In genomic region chr20:45823949-45824835, GRCh38 we compare ENCODE assay signal across 9 cellular contexts. TPM values are rescaled to one million over a fixed set of nuclear protein-coding genes. Genes with fewer than 3 reads are reported as not detected.
DNase-seq lines count a peak whose midpoint lies in the region; ATAC-seq and TF ChIP-seq lines count a peak whose summit lies in the region.
"Had no signal": no experiment of that assay in that cellular context is flagged by ENCODE, and none has a peak within 500 bp of the region (broad histone marks: within the 10 kb centered on the region; RNA-seq: fewer than 3 reads in every experiment).

No MANE protein-coding gene starts in this region.

- H3K36me3 ChIP-seq in PC-3 (ENCODE audit: low read depth, low read length), result no peaks in the 10 kb centered on the region

- no TSS peak for BruUV-seq in PC-3 (replicated peaks; lab: Mats Ljungman, UMichigan)

- H3K9me3 Mint-ChIP-seq in activated naive CD8-positive, alpha-beta T cell treated with anti-CD3 and anti-CD28 coated beads for 36 hours, result no peaks in the 10 kb centered on the region

- POLR2A ChIA-PET in PC-3 (lab: Charles Lee; ENCODE audit: unreplicated experiment), result no interaction called here

- H3K36me3 Mint-ChIP-seq in activated naive CD8-positive, alpha-beta T cell treated with anti-CD3 and anti-CD28 coated beads for 36 hours, result no peaks in the 10 kb centered on the region

- TF ChIP-seq CTCF in GM12872 (IDR thresholded peaks at IDR 0.05; ENCODE audit: insufficient read depth, low read depth, low read length) (peak; percentile 37; the same call in 2 of the 3 replicates), PC-3 (conservative IDR thresholded peaks at IDR 0.05; ENCODE audit: low read depth, low read length) (peak; percentile 71)

- H3K9me2 ChIP-seq in PC-3 (replicated peaks; ENCODE audit: low read length), result no peaks in the 10 kb centered on the region

- peaks cover 9% of the 10 kb centered on the region; the same call in 1 of the 2 replicates for H3K4me1 ChIP-seq in PC-3 (ENCODE audit: insufficient read depth, low read length)

- no peak overlapping the region for H3K27ac ChIP-seq in PC-3 (ENCODE audit: low read length)

- H3K4me3 ChIP-seq in PC-3 (ENCODE audit: low read length), result no peak overlapping the region

- peaks cover 36% of the 10 kb centered on the region for H3K27me3 Mint-ChIP-seq in activated naive CD8-positive, alpha-beta T cell treated with anti-CD3 and anti-CD28 coated beads for 36 hours

- H3K4me2 ChIP-seq in PC-3 (ENCODE audit: low read length), result no peak overlapping the region

- peaks cover 12% of the 10 kb centered on the region for H3K4me1 Mint-ChIP-seq in activated naive CD8-positive, alpha-beta T cell treated with anti-CD3 and anti-CD28 coated beads for 36 hours

- no peak overlapping the region for H2AFZ ChIP-seq in PC-3 (ENCODE audit: low read length)

- no peaks in the 10 kb centered on the region for H4K20me1 ChIP-seq in PC-3 (ENCODE audit: low read length)

- peak overlapping the region; percentile 49 for H3K4me3 Mint-ChIP-seq in activated naive CD8-positive, alpha-beta T cell treated with anti-CD3 and anti-CD28 coated beads for 36 hours

- no peak overlapping the region for H3K9ac ChIP-seq in PC-3 (ENCODE audit: low read length)

- intact Hi-C loops in PC-3 (cut with micrococcal nuclease), result no loop called here

- H3K27ac Mint-ChIP-seq in activated naive CD8-positive, alpha-beta T cell treated with anti-CD3 and anti-CD28 coated beads for 36 hours, result peak overlapping the region; percentile 41

- no peaks in the 10 kb centered on the region for H3F3A ChIP-seq in PC-3 (ENCODE audit: low read length, unreplicated experiment)

- no peaks in the 10 kb centered on the region for H3K79me2 ChIP-seq in PC-3 (ENCODE audit: low read length)

- no peaks in the 10 kb centered on the region for H3K27me3 ChIP-seq in PC-3 (ENCODE audit: low read length)

- ATAC-seq in PC-3 (peak; percentile 55), GM21515 (IDR thresholded peaks at IDR 0.05; ENCODE audit: unreplicated experiment) (no peak)

- DNase-seq in PC-3 (peak; percentile 27), hepatic stellate cell (ENCODE audit: low spot score) (peak; percentile 33), NCI-H2107 treated with DMSO at 0.1 percent for 48 hours (lab: John Stamatoyannopoulos, UW; ENCODE audit: unreplicated experiment) (no peak), GDM1 (lab: John Stamatoyannopoulos, UW) (no peak)
- DNase-seq in activated naive CD8-positive, alpha-beta T cell treated with anti-CD3 and anti-CD28 coated beads for 36 hours, result peak; percentile 62
- peak; percentile 40 for DNase-seq in stimulated activated CD4-positive, alpha-beta T cell treated with anti-CD3 and anti-CD28 coated beads, Interleukin-12 subunit alpha, Interleukin-12 subunit beta, amount 100 ng/mL, for 4 hours

- CTCF ChIA-PET in PC-3 (lab: Charles Lee), result interaction anchor here (1.1 kb wide), 1 partner anchor 67 kb away, joined by 3 read pairs; no protein-coding TSS in a partner anchor

- H3K9me3 ChIP-seq in PC-3 (ENCODE audit: low read length), result no peaks in the 10 kb centered on the region

RNA-seq across cellular contexts. Expression of gene TNNC2, which starts 2.9 kb away (rescaled TPM):
- total RNA-seq in PC-3 (2014; rRNA removed), result not detected in 2 replicates
- not detected for total RNA-seq in activated naive CD8-positive, alpha-beta T cell treated with anti-CD3 and anti-CD28 coated beads for 36 hours
- total RNA-seq: activated CD8-positive, alpha-beta memory T cell treated with anti-CD3 and anti-CD28 coated beads for 36 hours had no signal

RNA-seq across cellular contexts. Expression of gene SNX21, which starts 9.4 kb away (rescaled TPM):
- total RNA-seq in PC-3 (2014; rRNA removed), result 90.1 and 108 TPM in 2 replicates
- total RNA-seq in activated naive CD8-positive, alpha-beta T cell treated with anti-CD3 and anti-CD28 coated beads for 36 hours, result 1 to 10 TPM; 1.3 to 1.5 TPM

RNA-seq across cellular contexts. Expression of gene UBE2C, which starts 11.7 kb away (rescaled TPM):
- total RNA-seq in PC-3 (2014; rRNA removed), result 251 and 304 TPM in 2 replicates
- 100 to 1,000 TPM; 185 to 188 TPM for total RNA-seq in activated naive CD8-positive, alpha-beta T cell treated with anti-CD3 and anti-CD28 coated beads for 36 hours

RNA-seq across cellular contexts. Expression of gene DNTTIP1, which starts 32.4 kb away (rescaled TPM):
- total RNA-seq in PC-3 (2014; rRNA removed), result 187 and 194 TPM in 2 replicates
- 10 to 100 TPM; 31.1 to 31.5 TPM for total RNA-seq in activated naive CD8-positive, alpha-beta T cell treated with anti-CD3 and anti-CD28 coated beads for 36 hours

RNA-seq across cellular contexts. Expression of gene WFDC3, which starts 32.5 kb away (rescaled TPM):
- 3.0 and 6.0 TPM in 2 replicates for total RNA-seq in PC-3 (2014; rRNA removed)
- total RNA-seq in activated naive CD8-positive, alpha-beta T cell treated with anti-CD3 and anti-CD28 coated beads for 36 hours, result not detected
- total RNA-seq: activated CD8-positive, alpha-beta memory T cell treated with anti-CD3 and anti-CD28 coated beads for 36 hours had no signal

Comparison
In these comparisons a context has a peak if more than half of its experiments do, and no peak if none do; other contexts are left out.
1. DNase-seq: peak in PC-3 (single experiment), activated naive CD8-positive, alpha-beta T cell treated with anti-CD3 and anti-CD28 coated beads for 36 hours (single experiment), hepatic stellate cell (single experiment) and stimulated activated CD4-positive, alpha-beta T cell treated with anti-CD3 and anti-CD28 coated beads, Interleukin-12 subunit alpha, Interleukin-12 subunit beta, amount 100 ng/mL, for 4 hours (single experiment); none in NCI-H2107 treated with DMSO at 0.1 percent for 48 hours (single experiment) and GDM1 (single experiment).
2. RNA of gene SNX21, which starts 9.4 kb away (total RNA-seq): 90.1 to 108 TPM in PC-3; 1.3 to 1.5 TPM in activated naive CD8-positive, alpha-beta T cell treated with anti-CD3 and anti-CD28 coated beads for 36 hours; every median in the first group is over 10 times any median in the second.